10 cellular contexts compared by ENCODE assay signal in genomic region chr10:90930070-90930837, GRCh38.
DNase-seq lines count a peak whose midpoint lies in the region; ATAC-seq and TF ChIP-seq lines count a peak whose summit lies in the region.
"Had no signal": no experiment of that assay in that cellular context is flagged by ENCODE, and none has a peak within 500 bp of the region (broad histone marks: within the 10 kb centered on the region; RNA-seq: fewer than 3 reads in every experiment).

No MANE protein-coding gene starts in this region.

- peak; percentile 19 for DNase-seq in NCI-H69 (lab: John Stamatoyannopoulos, UW)
- peak; percentile 77 for DNase-seq in fibroblast of mammary gland (ENCODE audit: low read depth)
- DNase-seq in NCI-H1092 treated with DMSO at 0.1 percent for 48 hours (lab: John Stamatoyannopoulos, UW), result no peak
- DNase-seq: activated T-cell treated with anti-CD3 and anti-CD28 coated beads, Interleukin-2, amount 50 U/mL, for 48 hours had no signal

- peak overlapping the region; percentile 56 for H2AFZ ChIP-seq in parathyroid adenoma

- TF ChIP-seq CTCF in C4-2B (conservative IDR thresholded peaks at IDR 0.05) (no peak), fibroblast of mammary gland (conservative IDR thresholded peaks at IDR 0.05; ENCODE audit: control insufficient read depth, insufficient read depth, low read depth, low read length) (no peak), parathyroid adenoma (IDR thresholded peaks at IDR 0.05) (no peak)

- ATAC-seq in GM18520 (IDR thresholded peaks at IDR 0.05; ENCODE audit: unreplicated experiment) (no peak), HG03432 (IDR thresholded peaks at IDR 0.05; ENCODE audit: unreplicated experiment) (no peak), GM18858 (IDR thresholded peaks at IDR 0.05; ENCODE audit: unreplicated experiment) (no peak)

- no peaks in the 10 kb centered on the region for H3K27me3 ChIP-seq in parathyroid adenoma (ENCODE audit: control insufficient read depth, insufficient read depth, low read length)

- H3K79me2 ChIP-seq in parathyroid adenoma, result no peaks in the 10 kb centered on the region

- H3K4me2 ChIP-seq in parathyroid adenoma (ENCODE audit: low read length), result no peak overlapping the region
- H3K4me2 ChIP-seq: KMS-11 had no signal

- H3K9me3 ChIP-seq in parathyroid adenoma (ENCODE audit: control insufficient read depth, low read length), result no peaks in the 10 kb centered on the region

- H3K4me3 ChIP-seq in fibroblast of mammary gland (ENCODE audit: control insufficient read depth, low read depth, low read length), result no peak overlapping the region
- H3K4me3 ChIP-seq in parathyroid adenoma (ENCODE audit: low read depth, low read length), result no peak overlapping the region

- H3K4me1 ChIP-seq in parathyroid adenoma, result peaks cover 4% of the 10 kb centered on the region

- H3K27ac ChIP-seq in C4-2B, result peak overlapping the region; percentile 36; the same call in 1 of the 2 replicates
- no peak overlapping the region for H3K27ac ChIP-seq in parathyroid adenoma
- H3K27ac ChIP-seq: KMS-11 had no signal

- H3K9ac ChIP-seq in parathyroid adenoma, result no peak overlapping the region
- H3K9ac ChIP-seq: KMS-11 had no signal

- H3K36me3 ChIP-seq in parathyroid adenoma (ENCODE audit: control insufficient read depth, insufficient read depth, low read length), result no peaks in the 10 kb centered on the region
